Comparison of ENCODE assay signal across 15 cellular contexts in the genomic region with DNA sequence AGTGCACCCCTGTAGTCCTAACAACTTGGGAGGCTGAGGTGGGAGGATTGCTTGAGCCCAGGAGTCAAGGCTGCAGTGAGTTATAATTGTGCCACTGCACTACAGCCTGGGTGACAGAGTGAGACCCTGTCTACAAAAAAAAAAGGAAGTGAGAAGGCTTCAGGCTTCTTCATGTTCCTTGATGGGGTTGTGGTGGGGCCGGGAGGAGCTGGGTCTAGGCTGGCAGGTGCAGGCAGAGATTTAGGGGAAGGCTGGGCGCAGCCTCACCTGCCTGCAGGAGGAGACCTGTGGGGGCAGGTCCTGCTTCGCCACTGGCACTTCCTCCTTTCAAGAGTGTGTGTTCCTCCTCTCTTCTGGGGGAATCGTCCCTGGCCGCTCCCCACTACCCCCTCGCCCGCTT.
DNase-seq lines count a peak whose midpoint lies in the region; ATAC-seq, FAIRE-seq and TF ChIP-seq lines count a peak whose summit lies in the region.
"Had no signal": no experiment of that assay in that cellular context is flagged by ENCODE, and none has a peak within 500 bp of the region (broad histone marks: within the 10 kb centered on the region; RNA-seq: fewer than 3 reads in every experiment).

No MANE protein-coding gene starts in this region.

- H3K9me3 Mint-ChIP-seq in type B pancreatic cell, result peaks cover 11% of the 10 kb centered on the region

- H3K27ac Mint-ChIP-seq in type B pancreatic cell, result no peak overlapping the region
- H3K27ac Mint-ChIP-seq: T-cell had no signal

- DNase-seq in GM19239 (ENCODE audit: insufficient read length, low spot score) (peak; percentile 46), MM.1S (peak; percentile 86), transverse colon (peak; percentile 72), retina (no peak), type B pancreatic cell (ENCODE audit: extremely low spot score, unreplicated experiment) (no peak)
- no peak for DNase-seq in activated CD4-positive, alpha-beta T cell treated with anti-CD3 and anti-CD28 coated beads for 4 hours
- DNase-seq: activated CD4-positive, alpha-beta T cell treated with anti-CD3 and anti-CD28 coated beads, Interleukin-2, amount 50 U/mL, for 1 hour; activated gamma-delta T cell treated with Interleukin-2 at 50 U/mL for 16 hours; GOT3; mammary epithelial cell; stimulated activated CD4-positive, alpha-beta T cell treated with anti-CD3 and anti-CD28 coated beads, Interleukin-2, amount 100 ng/mL, for 24 hours; stimulated activated naive CD4-positive, alpha-beta T cell treated with Interleukin-2 at 50 U/mL for 16 hours had no signal

- H2AFZ ChIP-seq in MM.1S (ENCODE audit: low read length), result 0 out of 2 replicates have a peak overlapping the region, but pooled peaks have one; percentile 10
- H2AFZ ChIP-seq: parathyroid adenoma had no signal

- H3K79me2 ChIP-seq in MM.1S (ENCODE audit: low read length), result no peaks in the 10 kb centered on the region
- H3K79me2 ChIP-seq: parathyroid adenoma had no signal

- H3K9me3 ChIP-seq in MM.1S (replicated peaks; ENCODE audit: insufficient read depth, low read length) (no peaks in the 10 kb centered on the region), transverse colon (peaks cover 9 to 10% of the 10 kb centered on the region in 2 donors)

- no peak for TF ChIP-seq EP300 in transverse colon (IDR thresholded peaks at IDR 0.05; ENCODE audit: low read depth)

- TF ChIP-seq CTCF in MM.1S (IDR thresholded peaks at IDR 0.05; ENCODE audit: low read length) (no peak), transverse colon (IDR thresholded peaks at IDR 0.05) (no peak), type B pancreatic cell (conservative IDR thresholded peaks at IDR 0.05) (no peak)

- H3K27me3 ChIP-seq in MM.1S (replicated peaks; ENCODE audit: insufficient read depth, low read length), result no peaks in the 10 kb centered on the region
- H3K27me3 ChIP-seq in transverse colon, result no peaks in the 10 kb centered on the region

- peaks cover 25% of the 10 kb centered on the region; the same call in 1 of the 2 replicates for H3F3A ChIP-seq in MM.1S (ENCODE audit: insufficient read depth, low read length)

- TF ChIP-seq POLR2A in transverse colon (IDR thresholded peaks at IDR 0.05), result no peak

- 78% methylated on average over 7 of the region's 7 CpGs; no CpG with 5 or more reads in 1 of the 2 donors for WGBS in transverse colon (ENCODE audit: low coverage in 1 of 2), 2 donors

- peak overlapping the region; percentile 47 for H3K9ac ChIP-seq in MM.1S (ENCODE audit: low read length)
- H3K9ac ChIP-seq: parathyroid adenoma had no signal

- H3K4me3 ChIP-seq in MM.1S (ENCODE audit: low read length) (no peak overlapping the region), transverse colon (no peak overlapping the region)

- H3K4me1 ChIP-seq in MM.1S (ENCODE audit: low read length) (peaks cover 41% of the 10 kb centered on the region), transverse colon (peaks cover 0 to 11% (median 7%) of the 10 kb centered on the region in 4 donors)
- H3K4me1 ChIP-seq: parathyroid adenoma had no signal

- intact Hi-C loops in transverse colon (cut with DNase I; ENCODE audit: low total_unique reads), result no loop called here

- peak; percentile 78 for ATAC-seq in HG02759 (IDR thresholded peaks at IDR 0.05; ENCODE audit: unreplicated experiment)
- ATAC-seq: T-cell had no signal

- H3K36me3 ChIP-seq in MM.1S (replicated peaks; ENCODE audit: insufficient read depth, low read length), result no peaks in the 10 kb centered on the region
- H3K36me3 ChIP-seq in transverse colon, result no peaks in the 10 kb centered on the region

- no peaks in the 10 kb centered on the region for H4K20me1 ChIP-seq in MM.1S (ENCODE audit: insufficient read depth, low read length)

- H3K9me2 ChIP-seq in MM.1S (replicated peaks; ENCODE audit: insufficient read depth, low read length), result no peaks in the 10 kb centered on the region

- no peak for FAIRE-seq in GM19239 (lab: Jason Lieb, UNC)

- H3K36me3 Mint-ChIP-seq in type B pancreatic cell, result peaks cover 4% of the 10 kb centered on the region
- H3K36me3 Mint-ChIP-seq: T-cell had no signal

- H3K27ac ChIP-seq in MM.1S (ENCODE audit: low read length) (peak overlapping the region; percentile 87), transverse colon (peak overlapping the region in 1 of 4 donors; percentile 60)
- H3K27ac ChIP-seq: parathyroid adenoma had no signal

- H3K4me2 ChIP-seq in MM.1S (ENCODE audit: low read depth, low read length), result peak overlapping the region; percentile 62

- in situ Hi-C loops in transverse colon (cut with MboI; ENCODE audit: low pct_ligation_motif_present in 1 of 4, low pct_unique_long_range_greater_than_20kb in 1 of 4, low sequenced_read_pairs in 3 of 4), result no loop called here

- peaks cover 15% of the 10 kb centered on the region for H3K27me3 Mint-ChIP-seq in type B pancreatic cell
- H3K27me3 Mint-ChIP-seq: T-cell had no signal

- H3K4me3 Mint-ChIP-seq in type B pancreatic cell, result no peak overlapping the region
- H3K4me3 Mint-ChIP-seq: T-cell had no signal

- H3K4me1 Mint-ChIP-seq in type B pancreatic cell (ENCODE audit: unreplicated experiment), result no peaks in the 10 kb centered on the region
- H3K4me1 Mint-ChIP-seq: T-cell had no signal

Comparison
In these comparisons a context has a peak if more than half of its experiments do, and no peak if none do; other contexts are left out.
1. DNase-seq: peak in GM19239 (single experiment), MM.1S (single experiment) and transverse colon (single experiment); none in retina (single experiment), type B pancreatic cell (single experiment) and activated CD4-positive, alpha-beta T cell treated with anti-CD3 and anti-CD28 coated beads for 4 hours (0 of 2).